ENCODE assay signal across 10 cellular contexts in the genomic region with DNA sequence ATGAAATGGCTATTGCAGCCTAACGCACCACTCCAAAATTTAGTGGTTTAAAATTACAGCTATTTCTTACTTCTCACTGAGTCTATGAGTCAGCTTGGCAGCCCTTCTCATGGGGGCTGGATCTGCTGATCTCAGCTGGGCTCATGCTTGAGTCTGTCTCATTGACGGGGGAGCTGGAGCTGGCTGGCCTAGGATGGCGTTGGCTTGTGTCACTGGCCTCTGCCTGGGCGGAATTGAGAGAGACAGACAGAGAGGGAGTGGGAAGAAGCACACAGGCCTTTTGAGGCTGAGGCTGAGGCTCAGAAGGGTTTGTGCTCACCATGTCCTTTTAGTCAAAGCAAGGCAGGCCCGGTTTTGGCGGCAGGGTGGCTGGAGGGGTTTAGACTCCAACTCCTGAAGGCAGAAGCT.
DNase-seq lines count a peak whose midpoint lies in the region; ATAC-seq lines count a peak whose summit lies in the region.
"Had no signal": no experiment of that assay in that cellular context is flagged by ENCODE, and none has a peak within 500 bp of the region (broad histone marks: within the 10 kb centered on the region; RNA-seq: fewer than 3 reads in every experiment).

No MANE protein-coding gene starts in this region.

- in situ Hi-C loops in ACHN (cut with HindIII; ENCODE audit: low pct_ligation_motif_present, low pct_unique_long_range_greater_than_20kb, low sequenced_read_pairs): no loop called here

- ATAC-seq in left cardiac atrium: peak; percentile 95 to 99

- DNase-seq in MG63 (peak; percentile 93), left cardiac atrium (peak; percentile 83), posterior cingulate gyrus (peak; percentile 34 to 96 (median 74)), NAMALWA (ENCODE audit: low spot score) (no peak), ACHN (no peak)
- DNase-seq in activated CD8-positive, alpha-beta memory T cell treated with anti-CD3 and anti-CD28 coated beads, Interleukin-2, amount 50 U/mL, for 4 hours: no peak
- no peak for DNase-seq in activated CD4-positive, alpha-beta T cell treated with anti-CD3 and anti-CD28 coated beads, Interleukin-2, amount 50 U/mL, for 48 hours
- DNase-seq: activated B cell treated with CpG ODN at 0.5 μM for 24 hours, DND-41 had no signal

- H3K36me3 ChIP-seq in MG63: no peaks in the 10 kb centered on the region

- peak overlapping the region; percentile 78 for H3K27ac ChIP-seq in angular gyrus (ENCODE audit: low read depth, low read length)

- H3K27me3 ChIP-seq in MG63: no peaks in the 10 kb centered on the region

- H3K4me3 ChIP-seq in MG63: no peak overlapping the region

- intact Hi-C loops in left cardiac atrium (cut with DNase I) (no loop called here), posterior cingulate gyrus (cut with DNase I) (no loop called here)

- H3K9me3 ChIP-seq in MG63: no peaks in the 10 kb centered on the region

Comparison
In these comparisons a context has a peak if more than half of its experiments do, and no peak if none do; other contexts are left out.
1. DNase-seq: peak in MG63 (single experiment), left cardiac atrium (single experiment) and posterior cingulate gyrus (10 of 10); none in activated CD8-positive, alpha-beta memory T cell treated with anti-CD3 and anti-CD28 coated beads, Interleukin-2, amount 50 U/mL, for 4 hours (single experiment), NAMALWA (single experiment), ACHN (single experiment) and activated CD4-positive, alpha-beta T cell treated with anti-CD3 and anti-CD28 coated beads, Interleukin-2, amount 50 U/mL, for 48 hours (0 of 2).